In genomic region chr12:122850048-122850445, GRCh38 we compare ENCODE assay signal across 1 cellular context.
TF ChIP-seq lines count a peak whose summit lies in the region.

No MANE protein-coding gene starts in this region.

TF ChIP-seq in IMR-90, 13 proteins besides CTCF, POLR2A, EP300 and RAD21 (continued from another document):
- TF ChIP-seq CEBPB (IDR thresholded peaks at IDR 0.05; ENCODE audit: low read depth, low read length): no peak
- TF ChIP-seq SMC3 (IDR thresholded peaks at IDR 0.05; ENCODE audit: low read depth, low read length): no peak
- TF ChIP-seq RCOR1 (IDR thresholded peaks at IDR 0.05; ENCODE audit: insufficient replicate concordance, low read length): no peak
- no peak for TF ChIP-seq MAFK (IDR thresholded peaks at IDR 0.05; ENCODE audit: low read depth, low read length)
- no peak for TF ChIP-seq BHLHE40 (IDR thresholded peaks at IDR 0.05; ENCODE audit: low read depth, low read length)
